8 cellular contexts compared by ENCODE assay signal in the genomic region with DNA sequence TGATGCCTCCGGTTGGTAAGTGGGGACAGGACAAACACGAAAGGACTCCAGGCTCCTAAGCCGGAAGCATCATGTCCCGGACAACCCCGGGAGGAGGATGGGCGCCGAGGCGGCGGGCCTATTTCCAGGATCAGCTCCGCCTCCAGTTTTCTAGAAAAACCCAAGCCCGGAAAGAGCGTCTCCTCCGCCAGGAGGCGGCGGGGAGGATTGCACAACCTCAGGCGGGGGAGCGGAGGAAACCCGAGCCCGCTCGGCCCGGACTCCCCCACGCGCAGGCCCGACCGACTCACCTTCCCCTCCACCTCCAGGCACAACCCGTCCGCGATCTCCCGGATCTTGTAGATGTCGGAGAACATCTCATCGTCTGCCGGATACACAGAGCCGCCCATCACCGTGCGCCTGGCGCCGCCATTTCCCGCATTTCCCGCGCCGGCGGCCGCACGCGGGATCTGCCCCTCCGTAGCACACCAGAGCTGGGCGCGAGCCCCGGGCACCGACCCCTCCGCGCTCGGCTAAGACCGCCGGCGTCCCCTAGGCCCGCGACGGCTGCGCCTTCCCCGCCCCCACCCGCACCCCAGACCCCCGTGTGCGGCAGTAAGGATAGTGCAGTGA. TPM values are rescaled to one million over a fixed set of nuclear protein-coding genes. Genes with fewer than 3 reads are reported as not detected.
DNase-seq lines count a peak whose midpoint lies in the region; ATAC-seq and TF ChIP-seq lines count a peak whose summit lies in the region.

No MANE protein-coding gene starts in this region.

- H3K27me3 Mint-ChIP-seq in stimulated activated naive CD8-positive, alpha-beta T cell treated with anti-CD3 and anti-CD28 coated beads, Interleukin-15, Interleukin-2, amounts not matched to agents 100 ng/mL and 50 ng/mL, for 24 hours = no peaks in the 10 kb centered on the region

- peaks cover 10% of the 10 kb centered on the region for H3K36me3 ChIP-seq in neural cell (ENCODE audit: insufficient read depth, low read length)

- CTCF ChIA-PET in RWPE1 (lab: Yijun Ruan, JAX) = no interaction called here

- peak overlapping the region; percentile 66 for H2AFZ ChIP-seq in neural cell (ENCODE audit: low read depth, low read length)

- H3K4me3 ChIP-seq in neural cell (ENCODE audit: low read length) = peak overlapping the region; percentile 93

- peak overlapping the region; percentile 96 for H3K4me3 Mint-ChIP-seq in stimulated activated naive CD8-positive, alpha-beta T cell treated with anti-CD3 and anti-CD28 coated beads, Interleukin-15, Interleukin-2, amounts not matched to agents 100 ng/mL and 50 ng/mL, for 24 hours

- H4K20me1 ChIP-seq in neural cell (ENCODE audit: insufficient read depth) = peaks cover 3% of the 10 kb centered on the region

- POLR2A ChIA-PET in RWPE1 (lab: Yijun Ruan, JAX; ENCODE audit: low non-redundant PET) = interaction anchor here (1.0 to 1.6 kb wide), 3 partner anchors 12 to 27 kb away, joined by 3 to 4 read pairs (median 3); no protein-coding TSS in a partner anchor

- peaks cover 62% of the 10 kb centered on the region for H3K36me3 Mint-ChIP-seq in stimulated activated naive CD8-positive, alpha-beta T cell treated with anti-CD3 and anti-CD28 coated beads, Interleukin-15, Interleukin-2, amounts not matched to agents 100 ng/mL and 50 ng/mL, for 24 hours (ENCODE audit: low read depth)

- TF ChIP-seq EP300 in Ishikawa (IDR thresholded peaks at IDR 0.05; ENCODE audit: borderline replicate concordance) = 0 out of 2 replicates have a peak, but pooled peaks have one; percentile 34
- TF ChIP-seq EP300 in neural cell (conservative IDR thresholded peaks at IDR 0.05; ENCODE audit: poor library complexity, severe bottlenecking) = no peak

- ATAC-seq in GM21529 (IDR thresholded peaks at IDR 0.05; ENCODE audit: unreplicated experiment) = peak; percentile 33

- H3F3A ChIP-seq in neural cell (ENCODE audit: insufficient read depth, low read length, poor library complexity, severe bottlenecking) = peaks cover 5% of the 10 kb centered on the region

- no peaks in the 10 kb centered on the region for H3K9me3 ChIP-seq in neural cell (ENCODE audit: low read length)

- peaks cover 67% of the 10 kb centered on the region for H3K4me1 Mint-ChIP-seq in stimulated activated naive CD8-positive, alpha-beta T cell treated with anti-CD3 and anti-CD28 coated beads, Interleukin-15, Interleukin-2, amounts not matched to agents 100 ng/mL and 50 ng/mL, for 24 hours (ENCODE audit: low read depth)

- no peaks in the 10 kb centered on the region for H3K9me2 ChIP-seq in neural cell (ENCODE audit: insufficient read depth, low read length)

- peak overlapping the region; percentile 53 for H3K4me2 ChIP-seq in neural cell (ENCODE audit: low read length)

- no peaks in the 10 kb centered on the region for H3K27me3 ChIP-seq in neural cell (ENCODE audit: insufficient read depth, low read depth, low read length)

- peaks cover 44% of the 10 kb centered on the region for H3K79me2 ChIP-seq in neural cell (replicated peaks; ENCODE audit: insufficient read depth, low read length)

- peak overlapping the region; percentile 99 for H3K27ac Mint-ChIP-seq in stimulated activated naive CD8-positive, alpha-beta T cell treated with anti-CD3 and anti-CD28 coated beads, Interleukin-15, Interleukin-2, amounts not matched to agents 100 ng/mL and 50 ng/mL, for 24 hours

- peak overlapping the region; percentile 98 for H3K27ac ChIP-seq in RWPE1
- peak overlapping the region; percentile 94 for H3K27ac ChIP-seq in neural cell (ENCODE audit: low read length)

- TF ChIP-seq CTCF in RWPE1 (conservative IDR thresholded peaks at IDR 0.05; ENCODE audit: low read depth) (no peak), neural cell (IDR thresholded peaks at IDR 0.05; ENCODE audit: poor library complexity, severe bottlenecking) (peak; percentile 72)

- no peaks in the 10 kb centered on the region for H3K9me3 Mint-ChIP-seq in stimulated activated naive CD8-positive, alpha-beta T cell treated with anti-CD3 and anti-CD28 coated beads, Interleukin-15, Interleukin-2, amounts not matched to agents 100 ng/mL and 50 ng/mL, for 24 hours

- peak overlapping the region; percentile 99 for H3K9ac ChIP-seq in neural cell (ENCODE audit: low read length)

- DNase-seq in DMS53 treated with DMSO at 0.1 percent for 48 hours (lab: John Stamatoyannopoulos, UW; ENCODE audit: unreplicated experiment) (peak; percentile 67), RWPE1 (ENCODE audit: low spot score) (peak; percentile 60), activated gamma-delta T cell treated with Interleukin-2 at 50 U/mL for 16 hours (peak; percentile 75), fibroblast of the conjunctiva (ENCODE audit: low read depth) (peak; percentile 82)

- TF ChIP-seq RAD21 in Ishikawa (IDR thresholded peaks at IDR 0.05; ENCODE audit: low read depth) (no peak), neural cell (conservative IDR thresholded peaks at IDR 0.05) (peak; percentile 58)

TF ChIP-seq in Ishikawa, 13 proteins besides CTCF, POLR2A, EP300 and RAD21 (continues in another document):
- TF ChIP-seq, protein P1, sequence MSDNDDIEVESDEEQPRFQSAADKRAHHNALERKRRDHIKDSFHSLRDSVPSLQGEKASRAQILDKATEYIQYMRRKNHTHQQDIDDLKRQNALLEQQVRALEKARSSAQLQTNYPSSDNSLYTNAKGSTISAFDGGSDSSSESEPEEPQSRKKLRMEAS (IDR thresholded peaks at IDR 0.05) = peak; percentile 25; the same call in 1 of the 2 replicates
- TF ChIP-seq FOXM1 (IDR thresholded peaks at IDR 0.05; ENCODE audit: borderline replicate concordance, low read depth) = no peak
- no peak; the same call in 1 of the 2 replicates for TF ChIP-seq TAF1 (IDR thresholded peaks at IDR 0.05; ENCODE audit: low read depth)
- TF ChIP-seq NFIC (IDR thresholded peaks at IDR 0.05) = no peak
- peak; percentile 33; the same call in 1 of the 2 replicates for TF ChIP-seq YY1 (IDR thresholded peaks at IDR 0.05; ENCODE audit: low read depth)
- TF ChIP-seq, protein P2, sequence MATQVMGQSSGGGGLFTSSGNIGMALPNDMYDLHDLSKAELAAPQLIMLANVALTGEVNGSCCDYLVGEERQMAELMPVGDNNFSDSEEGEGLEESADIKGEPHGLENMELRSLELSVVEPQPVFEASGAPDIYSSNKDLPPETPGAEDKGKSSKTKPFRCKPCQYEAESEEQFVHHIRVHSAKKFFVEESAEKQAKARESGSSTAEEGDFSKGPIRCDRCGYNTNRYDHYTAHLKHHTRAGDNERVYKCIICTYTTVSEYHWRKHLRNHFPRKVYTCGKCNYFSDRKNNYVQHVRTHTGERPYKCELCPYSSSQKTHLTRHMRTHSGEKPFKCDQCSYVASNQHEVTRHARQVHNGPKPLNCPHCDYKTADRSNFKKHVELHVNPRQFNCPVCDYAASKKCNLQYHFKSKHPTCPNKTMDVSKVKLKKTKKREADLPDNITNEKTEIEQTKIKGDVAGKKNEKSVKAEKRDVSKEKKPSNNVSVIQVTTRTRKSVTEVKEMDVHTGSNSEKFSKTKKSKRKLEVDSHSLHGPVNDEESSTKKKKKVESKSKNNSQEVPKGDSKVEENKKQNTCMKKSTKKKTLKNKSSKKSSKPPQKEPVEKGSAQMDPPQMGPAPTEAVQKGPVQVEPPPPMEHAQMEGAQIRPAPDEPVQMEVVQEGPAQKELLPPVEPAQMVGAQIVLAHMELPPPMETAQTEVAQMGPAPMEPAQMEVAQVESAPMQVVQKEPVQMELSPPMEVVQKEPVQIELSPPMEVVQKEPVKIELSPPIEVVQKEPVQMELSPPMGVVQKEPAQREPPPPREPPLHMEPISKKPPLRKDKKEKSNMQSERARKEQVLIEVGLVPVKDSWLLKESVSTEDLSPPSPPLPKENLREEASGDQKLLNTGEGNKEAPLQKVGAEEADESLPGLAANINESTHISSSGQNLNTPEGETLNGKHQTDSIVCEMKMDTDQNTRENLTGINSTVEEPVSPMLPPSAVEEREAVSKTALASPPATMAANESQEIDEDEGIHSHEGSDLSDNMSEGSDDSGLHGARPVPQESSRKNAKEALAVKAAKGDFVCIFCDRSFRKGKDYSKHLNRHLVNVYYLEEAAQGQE (IDR thresholded peaks at IDR 0.05; ENCODE audit: low read depth) = no peak
- peak; percentile 58 for TF ChIP-seq EGR1 (IDR thresholded peaks at IDR 0.05)

TF ChIP-seq in neural cell, 6 proteins besides CTCF, POLR2A, EP300 and RAD21:
- peak; percentile 73 for TF ChIP-seq SMC3 (conservative IDR thresholded peaks at IDR 0.05; ENCODE audit: poor library complexity)
- TF ChIP-seq, protein P2 (IDR thresholded peaks at IDR 0.05; ENCODE audit: borderline replicate concordance) = no peak
- TF ChIP-seq POLR2AphosphoS5 (IDR thresholded peaks at IDR 0.05) = no peak
- no peak for TF ChIP-seq EZH2 (IDR thresholded peaks at IDR 0.05; ENCODE audit: borderline replicate concordance, insufficient read depth, low read length, poor library complexity, severe bottlenecking)
- TF ChIP-seq MXI1 (conservative IDR thresholded peaks at IDR 0.05; ENCODE audit: poor library complexity, severe bottlenecking) = peak; percentile 77
- peak; percentile 17 for TF ChIP-seq TAF1 (IDR thresholded peaks at IDR 0.05; ENCODE audit: low read depth)

RNA-seq across cellular contexts. Expression of a gene that starts 0.5 kb away (rescaled TPM):
- 1,830 and 2,071 TPM in 2 replicates for polyA plus RNA-seq in neural cell
- 768 and 976 TPM in 2 replicates for polyA minus RNA-seq in neural cell

Comparison
In these comparisons a context has a peak if more than half of its experiments do, and no peak if none do; other contexts are left out.
1. Peak in every context shown above with its lines: DNase-seq, ATAC-seq, H3K4me3 ChIP-seq and H3K27ac ChIP-seq.